In the genomic region with DNA sequence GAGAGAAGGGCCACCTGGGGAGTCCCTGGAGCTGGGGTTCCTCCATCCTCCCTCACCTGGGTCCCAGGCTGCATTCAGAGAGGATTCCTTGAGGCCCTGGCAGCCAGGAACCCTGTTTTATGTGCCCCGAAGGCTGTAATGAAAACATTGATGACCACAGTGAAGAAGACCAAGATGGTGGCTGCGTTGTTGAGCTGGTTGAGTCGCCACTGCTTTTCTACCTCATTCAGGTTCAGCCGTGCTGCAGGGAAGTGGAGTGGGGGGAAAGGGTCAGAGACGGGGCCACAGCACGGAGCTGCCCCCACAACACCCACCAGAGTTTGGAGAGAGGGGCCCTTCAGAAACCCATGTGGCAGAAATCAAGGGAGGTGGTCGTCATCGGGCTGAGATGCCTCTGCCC, we compare ENCODE assay signal across 16 cellular contexts.
"Had no signal": no experiment of that assay in that cellular context is flagged by ENCODE, and none has a peak within 500 bp of the region (broad histone marks: within the 10 kb centered on the region; RNA-seq: fewer than 3 reads in every experiment).

No MANE protein-coding gene starts in this region.

- H3K27me3 ChIP-seq: ascending aorta, foreskin keratinocyte, sigmoid colon had no signal

- DNase-seq: activated CD8-positive, alpha-beta memory T cell treated with anti-CD3 and anti-CD28 coated beads for 24 hours; activated T-cell treated with anti-CD3 and anti-CD28 coated beads for 4 hours; foreskin keratinocyte; head of caudate nucleus; left colon; midbrain; sigmoid colon; stimulated activated CD4-positive, alpha-beta T cell treated with anti-CD3 and anti-CD28 coated beads, Interleukin-12 subunit alpha, Interleukin-12 subunit beta, amount 100 ng/mL, for 4 hours had no signal

- H3K4me3 Mint-ChIP-seq: stimulated activated naive CD8-positive, alpha-beta T cell treated with anti-CD3 and anti-CD28 coated beads, Interleukin-15, Interleukin-2, amounts not matched to agents 100 ng/mL and 50 ng/mL, for 24 hours had no signal

- H3K36me3 ChIP-seq: sigmoid colon had no signal

- H3K4me3 ChIP-seq: ascending aorta, lung, sigmoid colon, thoracic aorta had no signal

- FAIRE-seq: bronchial epithelial cell, endothelial cell of umbilical vein had no signal

- H3K27ac ChIP-seq: ascending aorta, foreskin keratinocyte, sigmoid colon, thoracic aorta had no signal

- H3K27me3 Mint-ChIP-seq: stimulated activated naive CD8-positive, alpha-beta T cell treated with anti-CD3 and anti-CD28 coated beads, Interleukin-15, Interleukin-2, amounts not matched to agents 100 ng/mL and 50 ng/mL, for 24 hours had no signal

- H3K9me3 ChIP-seq: ascending aorta, sigmoid colon, thoracic aorta had no signal

- H3K27ac Mint-ChIP-seq: activated T-helper 2 cell treated with anti-CD3 and anti-CD28 coated beads, Interferon-gamma antibody, Interleukin-2, Interleukin-4, amounts not matched to agents 10 μg/mL and 5 μg/mL and 100 μg/mL, durations not matched to agents 14 hours and 24 hours and 36 hours; stimulated activated naive CD8-positive, alpha-beta T cell treated with anti-CD3 and anti-CD28 coated beads, Interleukin-15, Interleukin-2, amounts not matched to agents 100 ng/mL and 50 ng/mL, for 24 hours had no signal

- ATAC-seq: activated CD4-positive, CD25-positive, alpha-beta regulatory T cell treated with anti-CD3 and anti-CD28 coated beads, Interleukin-2, amount 50 U/mL, for 24 hours; foreskin keratinocyte; left colon had no signal

- H3K4me1 ChIP-seq: foreskin keratinocyte had no signal

- H3K9me3 Mint-ChIP-seq: activated T-helper 2 cell treated with anti-CD3 and anti-CD28 coated beads, Interferon-gamma antibody, Interleukin-2, Interleukin-4, amounts not matched to agents 10 μg/mL and 5 μg/mL and 100 μg/mL, durations not matched to agents 14 hours and 24 hours and 36 hours; stimulated activated naive CD8-positive, alpha-beta T cell treated with anti-CD3 and anti-CD28 coated beads, Interleukin-15, Interleukin-2, amounts not matched to agents 100 ng/mL and 50 ng/mL, for 24 hours had no signal
